ENCODE assay signal across 22 cellular contexts in the genomic region with DNA sequence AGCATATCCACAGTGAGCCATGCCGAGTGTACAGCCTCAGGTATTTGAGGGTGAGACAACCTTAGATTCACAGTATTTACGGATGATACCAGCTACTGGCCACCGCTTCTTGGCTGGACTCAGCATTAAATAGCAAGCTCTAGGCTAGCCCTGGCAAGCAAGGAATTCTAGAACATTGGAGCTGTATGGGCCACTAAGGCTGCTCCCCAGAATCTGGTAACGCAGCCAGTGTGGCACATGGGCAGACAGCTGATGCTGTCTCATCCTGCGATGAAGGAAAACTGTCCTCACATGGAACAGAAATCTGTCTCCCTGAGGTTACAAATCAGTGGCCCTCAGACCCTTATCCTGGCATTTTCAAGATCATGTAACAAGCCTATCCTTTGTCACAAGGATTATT. TPM values are rescaled to one million over a fixed set of nuclear protein-coding genes. Genes with fewer than 3 reads are reported as not detected.
DNase-seq lines count a peak whose midpoint lies in the region; ATAC-seq, FAIRE-seq and TF ChIP-seq lines count a peak whose summit lies in the region.
"Had no signal": no experiment of that assay in that cellular context is flagged by ENCODE, and none has a peak within 500 bp of the region (broad histone marks: within the 10 kb centered on the region; RNA-seq: fewer than 3 reads in every experiment).

No MANE protein-coding gene starts in this region.

- no peak for TF ChIP-seq POLR2A in breast epithelium (IDR thresholded peaks at IDR 0.05)

- H3K4me1 ChIP-seq in psoas muscle (peaks cover 9% of the 10 kb centered on the region), breast epithelium (no peaks in the 10 kb centered on the region)
- H3K4me1 ChIP-seq: BE2C had no signal

- DNase-seq in cerebellar cortex (ENCODE audit: low spot score): peak; percentile 41
- DNase-seq in medulla oblongata (ENCODE audit: extremely low spot score): peak; percentile 43
- DNase-seq in psoas muscle: no peak
- DNase-seq in GM19239 (ENCODE audit: insufficient read length, low spot score): no peak
- DNase-seq in osteocyte (ENCODE audit: extremely low spot score, unreplicated experiment): no peak
- DNase-seq in NCI-H1694 treated with DMSO at 0.1 percent for 48 hours (lab: John Stamatoyannopoulos, UW): no peak
- no peak for DNase-seq in breast epithelium (ENCODE audit: low spot score in 2 of 2)
- DNase-seq: BE2C; Calu3; CD4-positive, alpha-beta memory T cell; COR-L47; DMS79 treated with DMSO at 0.1 percent for 48 hours; H9 had no signal

- intact Hi-C loops in psoas muscle (cut with DNase I) (no loop called here), breast epithelium (cut with DNase I; ENCODE audit: low total_unique reads) (no loop called here)

- H3K9me3 Mint-ChIP-seq in osteocyte (ENCODE audit: unreplicated experiment): peaks cover 3% of the 10 kb centered on the region
- H3K9me3 Mint-ChIP-seq: H9 had no signal

- no peaks in the 10 kb centered on the region for H3K27me3 Mint-ChIP-seq in osteocyte (ENCODE audit: unreplicated experiment)

- no peak overlapping the region for H3K27ac Mint-ChIP-seq in osteocyte (ENCODE audit: unreplicated experiment)
- H3K27ac Mint-ChIP-seq: CD4-positive, alpha-beta memory T cell; GM23338; H9 had no signal

- H3K4me1 Mint-ChIP-seq in osteocyte (ENCODE audit: unreplicated experiment): no peaks in the 10 kb centered on the region

- TF ChIP-seq CTCF in C4-2B (conservative IDR thresholded peaks at IDR 0.05) (no peak), psoas muscle (IDR thresholded peaks at IDR 0.05) (no peak), osteocyte (IDR thresholded peaks at IDR 0.05) (no peak), breast epithelium (IDR thresholded peaks at IDR 0.05) (no peak)

- H3K36me3 ChIP-seq in psoas muscle (ENCODE audit: insufficient read depth in 1 of 2, low read depth in 1 of 2): no peaks in the 10 kb centered on the region
- H3K36me3 ChIP-seq in breast epithelium: no peaks in the 10 kb centered on the region
- H3K36me3 ChIP-seq: BE2C; BLaER1 treated with 17β-estradiol and CSF1 and Interleukin-3, amounts not matched to agents 10 nM and 100 nM had no signal

- ATAC-seq in psoas muscle: peak; percentile 53 to 68 (median 57)
- ATAC-seq: GM12878, GM23338, HCT116 had no signal

- FAIRE-seq in GM19239 (lab: Jason Lieb, UNC): no peak
- FAIRE-seq: A204.1, G401.6, GM12878 had no signal

- H3K4me3 ChIP-seq in psoas muscle: no peak overlapping the region
- no peak overlapping the region for H3K4me3 ChIP-seq in breast epithelium
- H3K4me3 ChIP-seq: BLaER1 treated with 17β-estradiol and CSF1 and Interleukin-3, amounts not matched to agents 10 nM and 100 nM; GM12878; GM23338 had no signal

- no peaks in the 10 kb centered on the region for H3K36me3 Mint-ChIP-seq in osteocyte (ENCODE audit: unreplicated experiment)
- H3K36me3 Mint-ChIP-seq: CD4-positive, alpha-beta memory T cell had no signal

- H3K27me3 ChIP-seq in psoas muscle (ENCODE audit: insufficient read depth in 3 of 3, low read length in 2 of 3) (no peaks in the 10 kb centered on the region), breast epithelium (no peaks in the 10 kb centered on the region)
- H3K27me3 ChIP-seq: BLaER1 treated with 17β-estradiol and CSF1 and Interleukin-3, amounts not matched to agents 10 nM and 100 nM had no signal

- H3K9me3 ChIP-seq in psoas muscle (no peaks in the 10 kb centered on the region), breast epithelium (no peaks in the 10 kb centered on the region)
- H3K9me3 ChIP-seq: BE2C had no signal

- H3K27ac ChIP-seq in C4-2B (peak overlapping the region; percentile 39), psoas muscle (no peak overlapping the region), breast epithelium (no peak overlapping the region)
- H3K27ac ChIP-seq: 22Rv1; BLaER1 treated with 17β-estradiol and CSF1 and Interleukin-3, amounts not matched to agents 10 nM and 100 nM had no signal

- 28 to 67% (median 31%) methylated on average over 5 of the region's 5 CpGs for WGBS in psoas muscle, 3 donors

- H3K4me3 Mint-ChIP-seq in osteocyte (ENCODE audit: unreplicated experiment): no peak overlapping the region
- H3K4me3 Mint-ChIP-seq: CD4-positive, alpha-beta memory T cell; GM23338; H9 had no signal

RNA-seq across cellular contexts. Expression of a gene that starts 57.6 kb away (rescaled TPM):
- 100 to 1,000 TPM in 2 of 4 donors, 10 to 100 TPM in 2; 45.8 to 217 (median 103) TPM for total RNA-seq in psoas muscle
- polyA plus RNA-seq in psoas muscle: 100 to 1,000 TPM in 2 of 3 donors, 10 to 100 TPM in 1; 39.2 to 187 (median 129) TPM
- total RNA-seq in osteocyte: 12.4 and 13.7 TPM in 2 replicates
- total RNA-seq in breast epithelium: 10 to 100 TPM in 2 of 3 donors, 1 to 10 TPM in 1; 9.7 to 17.7 (median 14.4) TPM
- total RNA-seq: CD4-positive, alpha-beta memory T cell; Daoy; GM12878 had no signal
- polyA plus RNA-seq: CD4-positive, alpha-beta memory T cell; GM12878 had no signal

Comparison
In these comparisons a context has a peak if more than half of its experiments do, and no peak if none do; other contexts are left out.
1. DNase-seq: peak in cerebellar cortex (single experiment) and medulla oblongata (single experiment); none in psoas muscle (0 of 2), GM19239 (single experiment), osteocyte (single experiment), NCI-H1694 treated with DMSO at 0.1 percent for 48 hours (single experiment) and breast epithelium (0 of 2).